8 cellular contexts compared by ENCODE assay signal in genomic region chr14:51884086-51884927, GRCh38. TPM values are rescaled to one million over a fixed set of nuclear protein-coding genes. Genes with fewer than 3 reads are reported as not detected.
DNase-seq lines count a peak whose midpoint lies in the region; ATAC-seq and TF ChIP-seq lines count a peak whose summit lies in the region.

No MANE protein-coding gene starts in this region.

- no peaks in the 10 kb centered on the region for H3K27me3 Mint-ChIP-seq in T-cell

- peak overlapping the region; percentile 82 to 86 for H3K27ac Mint-ChIP-seq in T-cell

- H3K4me1 Mint-ChIP-seq in T-cell: peaks cover 89 to 92% (median 90%) of the 10 kb centered on the region in 3 donors

- POLR2A ChIA-PET in T-cell (lab: Charles Lee): interaction anchor here (0.5 to 1.6 kb wide), 7 partner anchors 11 to 1254 kb away, joined by 3 to 10 read pairs (median 4); partner anchors contain the start of gene GNG2 (in 1 of the 2)

- no peak for TF ChIP-seq POLR2A in GM18505 (IDR thresholded peaks at IDR 0.05; ENCODE audit: borderline replicate concordance, extremely low read depth, insufficient read depth, insufficient read length)

- H3K36me3 Mint-ChIP-seq in T-cell: peaks cover 49% of the 10 kb centered on the region

- CTCF ChIA-PET in T-cell (lab: Charles Lee): interaction anchor here in 1 of 2 donors (0.6 to 1.5 kb wide), 7 partner anchors 9 to 491 kb away, joined by 3 to 4 read pairs (median 4); partner anchors contain the start of gene GNG2

- no peaks in the 10 kb centered on the region for H3K9me3 Mint-ChIP-seq in T-cell

- peak; percentile 63 for ATAC-seq in GM18505 (IDR thresholded peaks at IDR 0.05; ENCODE audit: unreplicated experiment)
- peak; percentile 56 for ATAC-seq in HG02870 (IDR thresholded peaks at IDR 0.05; ENCODE audit: unreplicated experiment)
- peak; percentile 46 to 66 (median 54) for ATAC-seq in T-cell (replicated peaks in 1 of 4)

- DNase-seq in T-cell (peak in 1 of 34 experiments; percentile 10), left kidney (ENCODE audit: low read depth, low spot score) (peak; percentile 76), DMS53 treated with DMSO at 0.1 percent for 48 hours (lab: John Stamatoyannopoulos, UW; ENCODE audit: unreplicated experiment) (no peak), NCI-H748 treated with DMSO at 0.1 percent for 48 hours (lab: John Stamatoyannopoulos, UW) (no peak), putamen (ENCODE audit: low spot score) (no peak), HT-29 (ENCODE audit: low spot score) (no peak)

- peak overlapping the region; percentile 29 to 50 (median 43) for H3K4me3 Mint-ChIP-seq in T-cell

RNA-seq across cellular contexts. Expression of gene GNG2, which starts 23.9 kb away (rescaled TPM):
- 100 to 1,000 TPM in 2 of 5 donors, 10 to 100 TPM in 3; 82.2 to 197 (median 99.0) TPM for total RNA-seq in T-cell
- not detected in 2 replicates for total RNA-seq in HT-29 (2014; rRNA removed; shearing (Covaris generic))

Comparison
In these comparisons a context has a peak if more than half of its experiments do, and no peak if none do; other contexts are left out.
1. RNA of gene GNG2, which starts 23.9 kb away (total RNA-seq): 82.2 to 197 TPM in T-cell; not detected in HT-29; every median in the first group is over 10 times any median in the second.
2. Peak in every context shown above with its lines, with median percentiles within 50 percentile points of each other: ATAC-seq.